9 cellular contexts compared by ENCODE assay signal in the genomic region with DNA sequence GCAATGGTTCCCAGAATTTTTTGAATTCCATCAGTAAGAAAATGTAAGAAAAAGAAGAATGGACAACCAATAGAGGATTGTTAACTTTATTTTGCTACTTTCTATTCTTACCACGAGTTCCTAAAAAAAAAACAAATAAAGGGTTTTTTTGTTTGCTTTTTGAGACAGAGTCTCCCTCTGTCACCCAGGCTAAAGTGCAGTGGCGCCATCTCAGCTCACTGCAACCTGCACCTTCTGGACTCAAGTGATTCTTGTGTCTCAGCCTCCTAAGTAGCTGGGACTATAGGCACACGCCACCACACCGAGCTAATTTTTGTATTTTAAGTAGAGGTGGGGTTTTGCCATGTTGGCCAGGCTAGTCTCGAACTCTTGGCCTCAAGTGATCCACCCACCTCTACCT.
"Had no signal": no experiment of that assay in that cellular context is flagged by ENCODE, and none has a peak within 500 bp of the region (broad histone marks: within the 10 kb centered on the region; RNA-seq: fewer than 3 reads in every experiment).

No MANE protein-coding gene starts in this region.

- H3K9ac ChIP-seq: GM23248 had no signal

- H3K4me1 Mint-ChIP-seq: IgD-negative memory B cell had no signal

- H3K27me3 Mint-ChIP-seq: IgD-negative memory B cell had no signal

- DNase-seq: GM23248, GOT3, H7, HFFc6, KG1 had no signal

- H3K27ac ChIP-seq: GM23248 had no signal

- H3K36me3 ChIP-seq: HAP-1 had no signal

- H3K27ac Mint-ChIP-seq: HFFc6 had no signal

- H3K4me3 ChIP-seq: GM23248, HAP-1 had no signal

- H3K4me3 Mint-ChIP-seq: HFFc6, IgD-negative memory B cell had no signal

- H3K9me3 Mint-ChIP-seq: HFFc6, IgD-negative memory B cell had no signal

- H3K4me1 ChIP-seq: HAP-1 had no signal

- H2AFZ ChIP-seq: GM23248 had no signal

- ATAC-seq: HCT116 had no signal

- FAIRE-seq: HTR-8/SVneo had no signal
